In genomic region chr11:57515332-57516060, GRCh38 we compare ENCODE assay signal across 1 cellular context.
TF ChIP-seq lines count a peak whose summit lies in the region.

TSS of gene SLC43A1 (minus strand) at chr11:57515702. CDS start at chr11:57514111, 1,591 bp downstream.

TF ChIP-seq in K562, 482 proteins besides CTCF, POLR2A, EP300 and RAD21 (continued from another document):
- TF ChIP-seq MYC (IDR thresholded peaks at IDR 0.05; ENCODE audit: low read depth, low read length), result peak; percentile 86
- no peak for TF ChIP-seq MYC (CRISPR knock-in tag; IDR thresholded peaks at IDR 0.05; ENCODE audit: borderline replicate concordance, low read depth)
- peak; percentile 22; the same call in 1 of the 2 replicates for TF ChIP-seq LEF1 (IDR thresholded peaks at IDR 0.05)
- TF ChIP-seq ZBTB7A (IDR thresholded peaks at IDR 0.05; ENCODE audit: borderline replicate concordance, control insufficient read depth, low read depth, low read length), result peak; percentile 84
- TF ChIP-seq HDAC1 (IDR thresholded peaks at IDR 0.05), result peak in 1 of 2 experiments; percentile 24; a peak in 1 of 4 replicates
- TF ChIP-seq FOXK2 (conservative IDR thresholded peaks at IDR 0.05 in 1 of 2, IDR thresholded peaks at IDR 0.05 in 1 of 2; ENCODE audit: low read depth in 2 of 2), result peak in 1 of 2 experiments; percentile 40; a peak in 2 of 4 replicates
- TF ChIP-seq BRCA1 (IDR thresholded peaks at IDR 0.05), result no peak
- no peak for TF ChIP-seq BRCA1 (CRISPR knock-in tag; IDR thresholded peaks at IDR 0.05)
- TF ChIP-seq POLR2G (IDR thresholded peaks at IDR 0.05; ENCODE audit: low read depth, low read length), result peak; percentile 89
- TF ChIP-seq ZFX (CRISPR knock-in tag; IDR thresholded peaks at IDR 0.05), result peak; percentile 71
- peak; percentile 52; the same call in 1 of the 2 replicates for TF ChIP-seq PHF8 (IDR thresholded peaks at IDR 0.05; ENCODE audit: borderline replicate concordance, low read length)
- 0 out of 2 replicates have a peak, but pooled peaks have one; percentile 15 for TF ChIP-seq ELF4 (CRISPR knock-in tag; IDR thresholded peaks at IDR 0.05)
- peak; percentile 72 for TF ChIP-seq CXXC5 (CRISPR knock-in tag; IDR thresholded peaks at IDR 0.05)
- TF ChIP-seq BHLHE40 (IDR thresholded peaks at IDR 0.05; ENCODE audit: low read length), result peak; percentile 96
- peak in 1 of 2 experiments; percentile 61; a peak in 2 of 4 replicates for TF ChIP-seq SIN3A (IDR thresholded peaks at IDR 0.05; ENCODE audit: borderline replicate concordance in 2 of 2, control insufficient read depth in 1 of 2, low read depth in 2 of 2, low read length in 2 of 2)
- TF ChIP-seq BRF2 (IDR thresholded peaks at IDR 0.05; ENCODE audit: borderline replicate concordance, insufficient read depth, insufficient read length), result no peak
- TF ChIP-seq PRDM10 (IDR thresholded peaks at IDR 0.05; ENCODE audit: partially characterized antibody), result no peak
- TF ChIP-seq NFIC (IDR thresholded peaks at IDR 0.05), result peak; percentile 74
- no peak for TF ChIP-seq HEY1 (CRISPR knock-in tag; IDR thresholded peaks at IDR 0.05; ENCODE audit: borderline replicate concordance)
- peak; percentile 75; the same call in 1 of the 2 replicates for TF ChIP-seq L3MBTL2 (IDR thresholded peaks at IDR 0.05)
- TF ChIP-seq RREB1 (CRISPR knock-in tag; IDR thresholded peaks at IDR 0.05), result no peak
- TF ChIP-seq MXI1 (IDR thresholded peaks at IDR 0.05; ENCODE audit: low read depth, low read length), result 0 out of 2 replicates have a peak, but pooled peaks have one; percentile 13
- peak; percentile 53; the same call in 1 of the 2 replicates for TF ChIP-seq POLR2AphosphoS5 (IDR thresholded peaks at IDR 0.05; ENCODE audit: control insufficient read depth, insufficient read depth, low read depth, low read length)
- TF ChIP-seq POLR2B (IDR thresholded peaks at IDR 0.05; ENCODE audit: low read depth, partially characterized antibody), result peak; percentile 57
- peak; percentile 62; the same call in 1 of the 2 replicates for TF ChIP-seq GATAD2B (IDR thresholded peaks at IDR 0.05; ENCODE audit: borderline replicate concordance)
- no peak for TF ChIP-seq ZNF551 (CRISPR knock-in tag; IDR thresholded peaks at IDR 0.05)
- TF ChIP-seq NR4A1 (CRISPR knock-in tag; IDR thresholded peaks at IDR 0.05), result no peak
- TF ChIP-seq NR4A1 (tag; IDR thresholded peaks at IDR 0.05), result no peak
- peak; percentile 82 for TF ChIP-seq KDM5B (IDR thresholded peaks at IDR 0.05; ENCODE audit: insufficient replicate concordance, low read depth, low read length)
- TF ChIP-seq TAF9B (IDR thresholded peaks at IDR 0.05; ENCODE audit: partially characterized antibody), result peak; percentile 31
- peak; percentile 63 for TF ChIP-seq MITF (IDR thresholded peaks at IDR 0.05)
- TF ChIP-seq DMBX1 (CRISPR knock-in tag; IDR thresholded peaks at IDR 0.05; ENCODE audit: borderline replicate concordance), result 0 out of 2 replicates have a peak, but pooled peaks have one; percentile 41
- TF ChIP-seq SIN3B (IDR thresholded peaks at IDR 0.05; ENCODE audit: low read depth), result 0 out of 2 replicates have a peak, but pooled peaks have one; percentile 24
- TF ChIP-seq FOXP1 (CRISPR knock-in tag; IDR thresholded peaks at IDR 0.05), result peak; percentile 62; the same call in 1 of the 2 replicates
- peak; percentile 63; the same call in 1 of the 2 replicates for TF ChIP-seq TFAP4 (CRISPR knock-in tag; IDR thresholded peaks at IDR 0.05; ENCODE audit: borderline replicate concordance)
- TF ChIP-seq ARID1B (IDR thresholded peaks at IDR 0.05), result peak; percentile 50; the same call in 1 of the 2 replicates
- no peak for TF ChIP-seq ID3 (CRISPR knock-in tag; IDR thresholded peaks at IDR 0.05)
- no peak for TF ChIP-seq ID3 (tag; IDR thresholded peaks at IDR 0.05)
- peak; percentile 91 for TF ChIP-seq RAD51 (IDR thresholded peaks at IDR 0.05; ENCODE audit: borderline replicate concordance, low read depth)
- TF ChIP-seq NKRF (IDR thresholded peaks at IDR 0.05; ENCODE audit: borderline replicate concordance), result peak; percentile 17; the same call in 1 of the 2 replicates
- TF ChIP-seq ZNF445 (CRISPR knock-in tag; IDR thresholded peaks at IDR 0.05; ENCODE audit: low read depth), result no peak
- no peak for TF ChIP-seq TAF7 (tag; IDR thresholded peaks at IDR 0.05)
- 0 out of 2 replicates have a peak, but pooled peaks have one; percentile 10 for TF ChIP-seq RB1 (IDR thresholded peaks at IDR 0.05; ENCODE audit: low read depth)
